1 cellular context compared by ENCODE assay signal in the genomic region with DNA sequence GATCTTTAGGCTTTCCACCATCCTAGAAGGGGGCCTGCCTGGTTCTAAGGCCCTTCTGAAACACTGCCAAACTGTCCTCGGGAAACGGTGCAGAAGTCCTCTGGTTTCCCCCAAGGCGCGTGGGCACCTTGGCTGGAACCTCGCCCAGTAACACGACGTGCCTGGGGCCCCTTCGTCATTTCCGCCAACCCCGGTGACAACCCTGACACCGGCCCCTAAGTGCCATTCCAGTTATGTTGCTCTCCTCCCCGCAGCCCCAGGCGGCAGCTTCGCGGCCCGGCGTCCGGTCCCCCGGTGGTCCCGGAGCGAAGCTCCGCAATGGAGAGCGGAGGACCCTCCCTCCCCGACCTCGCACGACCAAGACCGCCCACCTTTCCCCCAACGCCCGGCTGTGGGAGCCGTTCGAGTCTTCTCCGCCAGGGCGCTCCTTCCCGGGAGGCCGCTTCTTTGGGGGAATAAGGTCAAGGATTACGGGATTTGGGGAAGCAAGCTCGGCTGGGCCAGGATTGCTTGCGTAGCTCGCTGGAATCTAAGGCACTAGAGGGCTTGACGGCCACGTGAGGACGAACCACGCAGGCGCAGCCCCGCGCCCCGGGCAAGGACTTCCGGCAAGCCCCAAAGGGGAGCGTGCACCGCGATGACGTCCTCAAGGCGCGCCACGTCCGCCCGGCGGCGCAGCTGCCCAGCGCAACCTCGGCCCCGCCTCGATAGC.
TF ChIP-seq lines count a peak whose summit lies in the region.

No MANE protein-coding gene starts in this region.

TF ChIP-seq in H1, 55 proteins besides CTCF, POLR2A, EP300 and RAD21:
- TF ChIP-seq TAF7 (optimal IDR thresholded peaks at IDR 0.05; ENCODE audit: borderline replicate concordance, low read depth, low read length) (peak; percentile 44), BACH1 (IDR thresholded peaks at IDR 0.05; ENCODE audit: low read length) (no peak; the same call in 1 of the 2 replicates), RXRA (IDR thresholded peaks at IDR 0.05; ENCODE audit: insufficient read depth, low read depth, low read length) (no peak), KDM4A (IDR thresholded peaks at IDR 0.05; ENCODE audit: low read depth, low read length, severe bottlenecking) (peak; percentile 82), NRF1 (IDR thresholded peaks at IDR 0.05; ENCODE audit: low read depth, low read length) (peak; percentile 60), SIRT6 (IDR thresholded peaks at IDR 0.05; ENCODE audit: low read length) (no peak), CBX8 (IDR thresholded peaks at IDR 0.05; ENCODE audit: borderline replicate concordance, low read depth, low read length) (no peak), CREB1 (IDR thresholded peaks at IDR 0.05) (peak; percentile 98), HDAC2 (IDR thresholded peaks at IDR 0.05; ENCODE audit: borderline replicate concordance in 1 of 2, low read depth in 2 of 2, low read length in 2 of 2) (peak in 1 of 2 experiments; percentile 83; a peak in 1 of 4 replicates), YY1 (IDR thresholded peaks at IDR 0.05; ENCODE audit: low read depth, low read length) (no peak), PHF8 (conservative IDR thresholded peaks at IDR 0.05; ENCODE audit: low read depth, low read length) (0 out of 2 replicates have a peak, but pooled peaks have one; percentile 50), SP2 (IDR thresholded peaks at IDR 0.05; ENCODE audit: low read length) (no peak), POLR2AphosphoS5 (IDR thresholded peaks at IDR 0.05; ENCODE audit: low read depth, low read length) (no peak), SAP30 (IDR thresholded peaks at IDR 0.05; ENCODE audit: insufficient read depth, insufficient replicate concordance, low read length) (peak; percentile 61), POU5F1 (IDR thresholded peaks at IDR 0.05; ENCODE audit: low read depth, low read length) (no peak), ATF2 (IDR thresholded peaks at IDR 0.05; ENCODE audit: low read length) (no peak), MAFK (IDR thresholded peaks at IDR 0.05; ENCODE audit: low read depth, low read length) (no peak), KDM5A (IDR thresholded peaks at IDR 0.05; ENCODE audit: low read length) (no peak), ZNF274 (IDR thresholded peaks at IDR 0.05; ENCODE audit: borderline replicate concordance, extremely low read depth, low read length) (no peak), RBBP5 (IDR thresholded peaks at IDR 0.05; ENCODE audit: borderline replicate concordance, low read depth, low read length) (peak; percentile 63; the same call in 1 of the 2 replicates), HDAC6 (IDR thresholded peaks at IDR 0.05; ENCODE audit: low read depth, low read length) (no peak), NANOG (IDR thresholded peaks at IDR 0.05; ENCODE audit: insufficient read depth, low read depth, low read length, poor library complexity, severe bottlenecking) (no peak), BCL11A (IDR thresholded peaks at IDR 0.05; ENCODE audit: low read depth in 2 of 2, low read length in 2 of 2) (no peak), CBX5 (IDR thresholded peaks at IDR 0.05; ENCODE audit: low read depth, low read length) (no peak), SRF (IDR thresholded peaks at IDR 0.05; ENCODE audit: low read depth, low read length) (peak; percentile 85), SIN3A (conservative IDR thresholded peaks at IDR 0.05 in 1 of 2, IDR thresholded peaks at IDR 0.05 in 1 of 2; ENCODE audit: low read depth in 1 of 2, low read length in 2 of 2) (peak; percentile 64 to 97; a peak in 3 of 4 replicates), USF2 (IDR thresholded peaks at IDR 0.05; ENCODE audit: low read length) (peak; percentile 66), EGR1 (IDR thresholded peaks at IDR 0.05; ENCODE audit: borderline replicate concordance, low read depth, low read length) (no peak), CHD1 (IDR thresholded peaks at IDR 0.05; ENCODE audit: low read depth, low read length) (no peak), BRCA1 (IDR thresholded peaks at IDR 0.05; ENCODE audit: low read depth, low read length) (no peak), TEAD4 (IDR thresholded peaks at IDR 0.05; ENCODE audit: low read depth, low read length) (peak; percentile 46), SIX5 (IDR thresholded peaks at IDR 0.05; ENCODE audit: low read depth, low read length) (no peak), CHD2 (IDR thresholded peaks at IDR 0.05; ENCODE audit: low read length) (no peak), GTF2F1 (IDR thresholded peaks at IDR 0.05; ENCODE audit: borderline replicate concordance, low read depth, low read length) (no peak), FOSL1 (IDR thresholded peaks at IDR 0.05; ENCODE audit: insufficient read depth, low read depth, low read length) (no peak), GABPA (IDR thresholded peaks at IDR 0.05; ENCODE audit: borderline replicate concordance, insufficient read depth, low read length) (no peak; the same call in 1 of the 2 replicates), JUN (IDR thresholded peaks at IDR 0.05; ENCODE audit: low read depth, low read length) (no peak), CEBPB (IDR thresholded peaks at IDR 0.05; ENCODE audit: low read depth, low read length) (no peak), CTBP2 (IDR thresholded peaks at IDR 0.05; ENCODE audit: borderline replicate concordance, insufficient read depth, insufficient read length, low read length) (no peak), RNF2 (IDR thresholded peaks at IDR 0.05; ENCODE audit: borderline replicate concordance, low read depth, low read length, missing control alignments, poor library complexity, severe bottlenecking) (no peak), JUND (IDR thresholded peaks at IDR 0.05; ENCODE audit: low read length) (no peak), ASH2L (IDR thresholded peaks at IDR 0.05; ENCODE audit: low read length) (peak; percentile 42), SP4 (IDR thresholded peaks at IDR 0.05; ENCODE audit: low read length) (no peak), SUZ12 (IDR thresholded peaks at IDR 0.05; ENCODE audit: low read length) (no peak), SP1 (IDR thresholded peaks at IDR 0.05; ENCODE audit: low read depth, low read length) (0 out of 2 replicates have a peak, but pooled peaks have one; percentile 59), KDM1A (IDR thresholded peaks at IDR 0.05; ENCODE audit: borderline replicate concordance, low read length) (no peak), TBP (IDR thresholded peaks at IDR 0.05; ENCODE audit: low read depth, low read length) (0 out of 2 replicates have a peak, but pooled peaks have one; percentile 38), MAX (IDR thresholded peaks at IDR 0.05) (peak; percentile 91), CHD7 (IDR thresholded peaks at IDR 0.05; ENCODE audit: insufficient replicate concordance, low read length) (no peak), EZH2 (IDR thresholded peaks at IDR 0.05; ENCODE audit: low read depth, low read length, severe bottlenecking) (no peak), TAF1 (IDR thresholded peaks at IDR 0.05; ENCODE audit: low read depth, low read length) (peak; percentile 54; the same call in 1 of the 2 replicates), RFX5 (IDR thresholded peaks at IDR 0.05; ENCODE audit: borderline replicate concordance, low read depth, low read length) (no peak), TCF12 (IDR thresholded peaks at IDR 0.05; ENCODE audit: low read depth, low read length) (no peak)
- TF ChIP-seq, protein P1, sequence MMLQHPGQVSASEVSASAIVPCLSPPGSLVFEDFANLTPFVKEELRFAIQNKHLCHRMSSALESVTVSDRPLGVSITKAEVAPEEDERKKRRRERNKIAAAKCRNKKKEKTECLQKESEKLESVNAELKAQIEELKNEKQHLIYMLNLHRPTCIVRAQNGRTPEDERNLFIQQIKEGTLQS (IDR thresholded peaks at IDR 0.05; ENCODE audit: insufficient read depth, low read depth, low read length), result peak; percentile 91
- TF ChIP-seq, protein P2, sequence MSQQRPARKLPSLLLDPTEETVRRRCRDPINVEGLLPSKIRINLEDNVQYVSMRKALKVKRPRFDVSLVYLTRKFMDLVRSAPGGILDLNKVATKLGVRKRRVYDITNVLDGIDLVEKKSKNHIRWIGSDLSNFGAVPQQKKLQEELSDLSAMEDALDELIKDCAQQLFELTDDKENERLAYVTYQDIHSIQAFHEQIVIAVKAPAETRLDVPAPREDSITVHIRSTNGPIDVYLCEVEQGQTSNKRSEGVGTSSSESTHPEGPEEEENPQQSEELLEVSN (IDR thresholded peaks at IDR 0.05), result peak; percentile 24
TF ChIP-seq in H1: peak in this region for 19.
